In the genomic region with DNA sequence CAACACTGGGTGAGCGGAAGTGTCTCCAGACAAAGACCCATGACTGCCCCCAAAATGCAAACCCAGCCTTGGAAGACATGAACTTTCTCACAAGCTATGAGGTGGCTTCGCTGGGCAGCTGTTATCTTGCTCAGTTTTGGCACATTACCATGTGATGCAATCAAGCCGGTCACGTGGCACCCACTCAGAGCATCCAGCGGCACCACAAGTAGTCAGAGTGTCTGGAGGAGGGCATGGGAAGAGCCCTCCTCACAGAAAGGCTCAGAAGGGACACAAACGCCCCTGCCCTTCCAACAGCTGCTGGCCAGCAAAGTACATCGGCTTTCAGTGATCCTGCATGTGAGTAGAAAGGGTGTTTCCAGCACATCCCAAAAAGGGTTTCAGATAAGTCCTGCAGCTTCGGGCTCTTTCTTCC, we compare ENCODE assay signal across 1 cellular context.
TF ChIP-seq lines count a peak whose summit lies in the region.

No MANE protein-coding gene starts in this region.

TF ChIP-seq in K562, 482 proteins besides CTCF, POLR2A, EP300 and RAD21 (continued from another document and continues in another):
- TF ChIP-seq ASH1L (IDR thresholded peaks at IDR 0.05; ENCODE audit: borderline replicate concordance, low read depth, partially characterized antibody) (no peak), FOXM1 (IDR thresholded peaks at IDR 0.05; ENCODE audit: low read depth) (no peak), FOXM1 (CRISPR knock-in tag; IDR thresholded peaks at IDR 0.05; ENCODE audit: low read depth) (no peak), ZNF79 (CRISPR knock-in tag; IDR thresholded peaks at IDR 0.05; ENCODE audit: low read depth) (no peak), ZNF384 (IDR thresholded peaks at IDR 0.05; ENCODE audit: low read depth, low read length) (no peak), TARDBP (IDR thresholded peaks at IDR 0.05) (no peak), CBX1 (IDR thresholded peaks at IDR 0.05; ENCODE audit: low read depth) (no peak), ZNF699 (CRISPR knock-in tag; IDR thresholded peaks at IDR 0.05; ENCODE audit: insufficient replicate concordance) (no peak), PHB (CRISPR knock-in tag; IDR thresholded peaks at IDR 0.05) (no peak), THRAP3 (IDR thresholded peaks at IDR 0.05; ENCODE audit: borderline replicate concordance) (no peak), E2F3 (CRISPR knock-in tag; IDR thresholded peaks at IDR 0.05) (peak; percentile 62; the same call in 1 of the 2 replicates), SRSF3 (IDR thresholded peaks at IDR 0.05; ENCODE audit: insufficient read depth, low read length) (no peak), DPF2 (IDR thresholded peaks at IDR 0.05) (no peak; the same call in 1 of the 2 replicates), JUNB (CRISPR knock-in tag; conservative IDR thresholded peaks at IDR 0.05) (no peak), GABPB1 (CRISPR knock-in tag; IDR thresholded peaks at IDR 0.05) (peak; percentile 30; the same call in 1 of the 2 replicates), RFX1 (IDR thresholded peaks at IDR 0.05) (no peak), NBN (IDR thresholded peaks at IDR 0.05; ENCODE audit: low read depth) (peak; percentile 58; the same call in 1 of the 2 replicates), CHD4 (IDR thresholded peaks at IDR 0.05; ENCODE audit: insufficient read depth, insufficient replicate concordance, low read depth, low read length, poor library complexity, severe bottlenecking) (no peak), SREBF1 (IDR thresholded peaks at IDR 0.05; ENCODE audit: borderline replicate concordance, low read depth, low read length) (no peak), HDAC8 (tag; IDR thresholded peaks at IDR 0.05) (no peak), ZNF707 (CRISPR knock-in tag; conservative IDR thresholded peaks at IDR 0.05) (no peak), TOE1 (IDR thresholded peaks at IDR 0.05; ENCODE audit: borderline replicate concordance) (peak; percentile 91; the same call in 1 of the 2 replicates), TOE1 (CRISPR knock-in tag; IDR thresholded peaks at IDR 0.05; ENCODE audit: borderline replicate concordance, low read depth) (no peak), SNRNP70 (optimal IDR thresholded peaks at IDR 0.05; ENCODE audit: low read depth, low read length) (no peak), FOSL1 (tag; conservative IDR thresholded peaks at IDR 0.05) (peak; percentile 48; the same call in 1 of the 2 replicates), KLF16 (IDR thresholded peaks at IDR 0.05) (no peak), TBL1XR1 (IDR thresholded peaks at IDR 0.05; ENCODE audit: low read length in 2 of 2) (peak in 1 of 2 experiments; percentile 27; a peak in 1 of 4 replicates), FOXA3 (CRISPR knock-in tag; conservative IDR thresholded peaks at IDR 0.05 in 1 of 2, IDR thresholded peaks at IDR 0.05 in 1 of 2) (no peak), ZNF347 (CRISPR knock-in tag; IDR thresholded peaks at IDR 0.05; ENCODE audit: low read depth) (no peak)
- TF ChIP-seq, protein P1, sequence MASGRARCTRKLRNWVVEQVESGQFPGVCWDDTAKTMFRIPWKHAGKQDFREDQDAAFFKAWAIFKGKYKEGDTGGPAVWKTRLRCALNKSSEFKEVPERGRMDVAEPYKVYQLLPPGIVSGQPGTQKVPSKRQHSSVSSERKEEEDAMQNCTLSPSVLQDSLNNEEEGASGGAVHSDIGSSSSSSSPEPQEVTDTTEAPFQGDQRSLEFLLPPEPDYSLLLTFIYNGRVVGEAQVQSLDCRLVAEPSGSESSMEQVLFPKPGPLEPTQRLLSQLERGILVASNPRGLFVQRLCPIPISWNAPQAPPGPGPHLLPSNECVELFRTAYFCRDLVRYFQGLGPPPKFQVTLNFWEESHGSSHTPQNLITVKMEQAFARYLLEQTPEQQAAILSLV (tag; IDR thresholded peaks at IDR 0.05), result peak; percentile 36; the same call in 1 of the 2 replicates
- TF ChIP-seq, protein P2, sequence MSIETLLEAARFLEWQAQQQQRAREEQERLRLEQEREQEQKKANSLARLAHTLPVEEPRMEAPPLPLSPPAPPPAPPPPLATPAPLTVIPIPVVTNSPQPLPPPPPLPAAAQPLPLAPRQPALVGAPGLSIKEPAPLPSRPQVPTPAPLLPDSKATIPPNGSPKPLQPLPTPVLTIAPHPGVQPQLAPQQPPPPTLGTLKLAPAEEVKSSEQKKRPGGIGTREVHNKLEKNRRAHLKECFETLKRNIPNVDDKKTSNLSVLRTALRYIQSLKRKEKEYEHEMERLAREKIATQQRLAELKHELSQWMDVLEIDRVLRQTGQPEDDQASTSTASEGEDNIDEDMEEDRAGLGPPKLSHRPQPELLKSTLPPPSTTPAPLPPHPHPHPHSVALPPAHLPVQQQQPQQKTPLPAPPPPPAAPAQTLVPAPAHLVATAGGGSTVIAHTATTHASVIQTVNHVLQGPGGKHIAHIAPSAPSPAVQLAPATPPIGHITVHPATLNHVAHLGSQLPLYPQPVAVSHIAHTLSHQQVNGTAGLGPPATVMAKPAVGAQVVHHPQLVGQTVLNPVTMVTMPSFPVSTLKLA (conservative IDR thresholded peaks at IDR 0.05), result peak; percentile 46 to 54
- TF ChIP-seq, protein P3, sequence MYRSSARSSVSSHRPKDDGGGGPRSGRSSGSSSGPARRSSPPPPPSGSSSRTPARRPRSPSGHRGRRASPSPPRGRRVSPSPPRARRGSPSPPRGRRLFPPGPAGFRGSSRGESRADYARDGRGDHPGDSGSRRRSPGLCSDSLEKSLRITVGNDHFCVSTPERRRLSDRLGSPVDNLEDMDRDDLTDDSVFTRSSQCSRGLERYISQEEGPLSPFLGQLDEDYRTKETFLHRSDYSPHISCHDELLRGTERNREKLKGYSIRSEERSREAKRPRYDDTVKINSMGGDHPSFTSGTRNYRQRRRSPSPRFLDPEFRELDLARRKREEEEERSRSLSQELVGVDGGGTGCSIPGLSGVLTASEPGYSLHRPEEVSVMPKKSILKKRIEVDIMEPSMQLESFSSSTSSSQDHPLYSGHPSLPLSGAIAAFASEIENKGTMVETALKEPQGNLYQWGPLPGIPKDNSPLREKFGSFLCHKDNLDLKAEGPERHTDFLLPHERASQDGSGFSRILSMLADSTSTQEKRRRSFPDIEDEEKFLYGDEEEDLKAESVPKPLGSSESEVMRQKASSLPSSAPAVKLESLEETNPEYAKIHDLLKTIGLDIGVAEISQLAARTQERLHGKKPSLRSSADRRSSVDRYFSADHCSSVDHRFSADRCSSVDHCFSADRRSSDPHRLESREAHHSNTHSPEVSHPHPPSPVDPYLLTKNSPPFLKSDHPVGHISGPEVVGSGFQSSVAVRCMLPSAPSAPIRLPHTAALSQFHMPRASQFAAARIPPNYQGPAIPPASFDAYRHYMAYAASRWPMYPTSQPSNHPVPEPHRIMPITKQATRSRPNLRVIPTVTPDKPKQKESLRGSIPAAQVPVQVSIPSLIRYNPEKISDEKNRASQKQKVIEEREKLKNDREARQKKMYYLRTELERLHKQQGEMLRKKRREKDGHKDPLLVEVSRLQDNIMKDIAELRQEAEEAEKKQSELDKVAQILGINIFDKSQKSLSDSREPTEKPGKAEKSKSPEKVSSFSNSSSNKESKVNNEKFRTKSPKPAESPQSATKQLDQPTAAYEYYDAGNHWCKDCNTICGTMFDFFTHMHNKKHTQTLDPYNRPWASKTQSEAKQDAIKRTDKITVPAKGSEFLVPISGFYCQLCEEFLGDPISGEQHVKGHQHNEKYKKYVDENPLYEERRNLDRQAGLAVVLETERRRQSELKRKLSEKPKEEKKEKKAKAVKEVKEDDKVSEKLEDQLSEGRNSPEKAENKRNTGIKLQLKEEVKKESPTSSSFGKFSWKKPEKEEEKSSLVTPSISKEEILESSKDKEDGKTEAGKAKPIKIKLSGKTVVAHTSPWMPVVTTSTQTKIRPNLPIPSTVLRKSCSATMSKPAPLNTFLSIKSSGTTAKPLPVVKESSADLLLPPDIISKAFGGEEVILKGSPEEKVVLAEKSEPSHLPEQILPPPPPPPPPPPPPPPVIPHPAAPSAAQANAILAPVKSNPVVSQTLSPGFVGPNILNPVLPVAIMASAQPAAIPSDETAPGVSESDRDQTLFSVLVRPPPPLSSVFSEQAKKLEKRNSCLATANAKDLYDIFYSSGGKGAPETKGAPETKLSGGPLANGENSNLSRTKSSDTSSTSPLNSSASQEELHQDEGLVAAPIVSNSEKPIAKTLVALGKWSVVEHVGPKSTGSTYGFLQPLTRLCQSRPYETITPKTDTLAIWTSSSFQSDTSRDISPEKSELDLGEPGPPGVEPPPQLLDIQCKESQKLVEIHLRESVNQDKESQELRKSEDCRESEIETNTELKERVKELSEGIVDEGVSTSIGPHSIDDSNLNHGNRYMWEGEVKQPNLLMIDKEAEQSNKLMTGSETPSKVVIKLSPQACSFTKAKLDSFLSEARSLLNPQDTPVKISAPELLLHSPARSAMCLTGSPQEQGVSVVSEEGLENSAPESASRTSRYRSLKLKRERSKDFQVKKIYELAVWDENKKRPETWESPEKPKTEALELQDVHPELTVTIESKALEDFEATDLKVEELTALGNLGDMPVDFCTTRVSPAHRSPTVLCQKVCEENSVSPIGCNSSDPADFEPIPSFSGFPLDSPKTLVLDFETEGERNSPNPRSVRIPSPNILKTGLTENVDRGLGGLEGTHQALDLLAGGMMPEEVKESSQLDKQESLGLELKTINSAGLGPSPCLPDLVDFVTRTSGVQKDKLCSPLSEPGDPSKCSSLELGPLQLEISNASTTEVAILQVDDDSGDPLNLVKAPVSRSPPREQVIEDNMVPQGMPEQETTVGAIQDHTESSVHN (IDR thresholded peaks at IDR 0.05; ENCODE audit: borderline replicate concordance in 1 of 2, low read depth in 1 of 2), result peak in 1 of 2 experiments; percentile 77; a peak in 2 of 4 replicates
- TF ChIP-seq, protein P4, sequence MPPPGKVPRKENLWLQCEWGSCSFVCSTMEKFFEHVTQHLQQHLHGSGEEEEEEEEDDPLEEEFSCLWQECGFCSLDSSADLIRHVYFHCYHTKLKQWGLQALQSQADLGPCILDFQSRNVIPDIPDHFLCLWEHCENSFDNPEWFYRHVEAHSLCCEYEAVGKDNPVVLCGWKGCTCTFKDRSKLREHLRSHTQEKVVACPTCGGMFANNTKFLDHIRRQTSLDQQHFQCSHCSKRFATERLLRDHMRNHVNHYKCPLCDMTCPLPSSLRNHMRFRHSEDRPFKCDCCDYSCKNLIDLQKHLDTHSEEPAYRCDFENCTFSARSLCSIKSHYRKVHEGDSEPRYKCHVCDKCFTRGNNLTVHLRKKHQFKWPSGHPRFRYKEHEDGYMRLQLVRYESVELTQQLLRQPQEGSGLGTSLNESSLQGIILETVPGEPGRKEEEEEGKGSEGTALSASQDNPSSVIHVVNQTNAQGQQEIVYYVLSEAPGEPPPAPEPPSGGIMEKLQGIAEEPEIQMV (tag; conservative IDR thresholded peaks at IDR 0.05; ENCODE audit: low read depth), result no peak
- TF ChIP-seq, protein P5, sequence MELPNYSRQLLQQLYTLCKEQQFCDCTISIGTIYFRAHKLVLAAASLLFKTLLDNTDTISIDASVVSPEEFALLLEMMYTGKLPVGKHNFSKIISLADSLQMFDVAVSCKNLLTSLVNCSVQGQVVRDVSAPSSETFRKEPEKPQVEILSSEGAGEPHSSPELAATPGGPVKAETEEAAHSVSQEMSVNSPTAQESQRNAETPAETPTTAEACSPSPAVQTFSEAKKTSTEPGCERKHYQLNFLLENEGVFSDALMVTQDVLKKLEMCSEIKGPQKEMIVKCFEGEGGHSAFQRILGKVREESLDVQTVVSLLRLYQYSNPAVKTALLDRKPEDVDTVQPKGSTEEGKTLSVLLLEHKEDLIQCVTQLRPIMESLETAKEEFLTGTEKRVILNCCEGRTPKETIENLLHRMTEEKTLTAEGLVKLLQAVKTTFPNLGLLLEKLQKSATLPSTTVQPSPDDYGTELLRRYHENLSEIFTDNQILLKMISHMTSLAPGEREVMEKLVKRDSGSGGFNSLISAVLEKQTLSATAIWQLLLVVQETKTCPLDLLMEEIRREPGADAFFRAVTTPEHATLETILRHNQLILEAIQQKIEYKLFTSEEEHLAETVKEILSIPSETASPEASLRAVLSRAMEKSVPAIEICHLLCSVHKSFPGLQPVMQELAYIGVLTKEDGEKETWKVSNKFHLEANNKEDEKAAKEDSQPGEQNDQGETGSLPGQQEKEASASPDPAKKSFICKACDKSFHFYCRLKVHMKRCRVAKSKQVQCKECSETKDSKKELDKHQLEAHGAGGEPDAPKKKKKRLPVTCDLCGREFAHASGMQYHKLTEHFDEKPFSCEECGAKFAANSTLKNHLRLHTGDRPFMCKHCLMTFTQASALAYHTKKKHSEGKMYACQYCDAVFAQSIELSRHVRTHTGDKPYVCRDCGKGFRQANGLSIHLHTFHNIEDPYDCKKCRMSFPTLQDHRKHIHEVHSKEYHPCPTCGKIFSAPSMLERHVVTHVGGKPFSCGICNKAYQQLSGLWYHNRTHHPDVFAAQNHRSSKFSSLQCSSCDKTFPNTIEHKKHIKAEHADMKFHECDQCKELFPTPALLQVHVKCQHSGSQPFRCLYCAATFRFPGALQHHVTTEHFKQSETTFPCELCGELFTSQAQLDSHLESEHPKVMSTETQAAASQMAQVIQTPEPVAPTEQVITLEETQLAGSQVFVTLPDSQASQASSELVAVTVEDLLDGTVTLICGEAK (IDR thresholded peaks at IDR 0.05), result no peak
- TF ChIP-seq, protein P5 (CRISPR knock-in tag; IDR thresholded peaks at IDR 0.05), result no peak
- TF ChIP-seq, protein P6, sequence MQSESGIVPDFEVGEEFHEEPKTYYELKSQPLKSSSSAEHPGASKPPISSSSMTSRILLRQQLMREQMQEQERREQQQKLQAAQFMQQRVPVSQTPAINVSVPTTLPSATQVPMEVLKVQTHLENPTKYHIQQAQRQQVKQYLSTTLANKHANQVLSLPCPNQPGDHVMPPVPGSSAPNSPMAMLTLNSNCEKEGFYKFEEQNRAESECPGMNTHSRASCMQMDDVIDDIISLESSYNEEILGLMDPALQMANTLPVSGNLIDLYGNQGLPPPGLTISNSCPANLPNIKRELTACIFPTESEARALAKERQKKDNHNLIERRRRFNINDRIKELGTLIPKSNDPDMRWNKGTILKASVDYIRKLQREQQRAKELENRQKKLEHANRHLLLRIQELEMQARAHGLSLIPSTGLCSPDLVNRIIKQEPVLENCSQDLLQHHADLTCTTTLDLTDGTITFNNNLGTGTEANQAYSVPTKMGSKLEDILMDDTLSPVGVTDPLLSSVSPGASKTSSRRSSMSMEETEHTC (IDR thresholded peaks at IDR 0.05), result no peak; the same call in 1 of the 2 replicates
